12 cellular contexts compared by ENCODE assay signal in the genomic region with DNA sequence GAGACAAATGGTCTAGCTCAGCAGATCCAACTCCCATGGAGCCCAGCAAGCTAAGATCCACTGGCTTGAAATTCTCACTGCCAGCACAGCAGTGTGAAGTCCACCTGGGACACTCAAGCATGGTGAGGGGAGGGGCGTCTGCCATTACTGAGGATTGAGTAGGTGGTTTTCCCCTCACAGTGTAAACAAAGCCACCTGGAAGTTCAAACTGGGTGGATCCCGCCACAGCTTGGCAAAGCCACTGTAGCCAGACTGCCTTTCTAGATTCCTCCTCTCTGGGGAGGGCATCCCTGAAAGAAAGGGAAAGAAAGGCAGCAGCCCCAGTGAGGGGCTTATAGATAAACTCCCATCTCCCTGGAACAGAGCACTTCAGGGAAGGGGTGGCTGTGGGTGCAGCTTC. TPM values are rescaled to one million over a fixed set of nuclear protein-coding genes. Genes with fewer than 3 reads are reported as not detected.
A peak's percentile ranks its signal among the peaks of the same experiment; 100 is the strongest.
DNase-seq lines count a peak whose midpoint lies in the region; ATAC-seq, FAIRE-seq and TF ChIP-seq lines count a peak whose summit lies in the region.
"Not testable (repeated sequence)": the region's sequence is repeated elsewhere in the genome, so short reads cannot be mapped to it uniquely, and the experiment has no call there.
"Had no signal": no experiment of that assay in that cellular context is flagged by ENCODE, and none has a peak within 500 bp of the region (broad histone marks: within the 10 kb centered on the region; RNA-seq: fewer than 3 reads in every experiment).

No MANE protein-coding gene starts in this region.

- intact Hi-C loops in HepG2 (cut with micrococcal nuclease; ENCODE audit: unreplicated experiment) = not testable (repeated sequence)

- not testable (repeated sequence) for H3K4me3 ChIP-seq in HepG2 (replicated peaks in 1 of 3; ENCODE audit: insufficient read depth in 1 of 3, low read depth in 2 of 3, low read length in 3 of 3)

- CTCF ChIA-PET in HepG2 (lab: Yijun Ruan, JAX; ENCODE audit: low intra/inter-chr PET ratio, low total read pairs) = not testable (repeated sequence)

- not testable (repeated sequence) for TF ChIP-seq CTCF in HepG2 (CRISPR knock-in tag; IDR thresholded peaks at IDR 0.05)

- not testable (repeated sequence) for ATAC-seq in HepG2

- H2AFZ ChIP-seq in HepG2 (ENCODE audit: low read length) = not testable (repeated sequence)

- not testable (repeated sequence) for H3K9me3 ChIP-seq in HepG2 (ENCODE audit: low read length)

- H3K27ac ChIP-seq in HepG2 (ENCODE audit: extremely low read length, insufficient read depth, low read length) = not testable (repeated sequence)

- peaks cover 12 to 24% of the 10 kb centered on the region in 2 experiments for H3K36me3 ChIP-seq in HepG2 (replicated peaks in 1 of 2; ENCODE audit: control insufficient read depth in 1 of 2, insufficient read depth in 2 of 2, low read length in 2 of 2)

- not testable (repeated sequence) for H4K20me1 ChIP-seq in HepG2 (ENCODE audit: insufficient read depth, low read length)

- POLR2A ChIA-PET in HepG2 (lab: Yijun Ruan, JAX) = interaction anchor here (1.3 to 1.4 kb wide), 3 partner anchors 15 to 60 kb away, joined by 3 to 6 read pairs (median 5); no protein-coding TSS in a partner anchor

- in situ Hi-C loops in HepG2 (cut with HindIII; ENCODE audit: extremely low pct_ligation_motif_present, low pct_unique_long_range_greater_than_20kb) = loop anchor here (25.0 kb wide), 1 partner anchor 293 kb away; the partner anchor contains the start of genes C1QTNF9B and MIPEP

- not testable (repeated sequence) for BruUV-seq in HepG2 (replicated peaks; lab: Mats Ljungman, UMichigan)

- not testable (repeated sequence) for TF ChIP-seq EP300 in HepG2 (IDR thresholded peaks at IDR 0.05; ENCODE audit: low read depth in 2 of 2, low read length in 2 of 2); HepG2 (CRISPR knock-in tag; IDR thresholded peaks at IDR 0.05; ENCODE audit: borderline replicate concordance)

- not testable (repeated sequence) for FAIRE-seq in HepG2 (lab: Jason Lieb, UNC)

- DNase-seq in COLO668 (lab: John Stamatoyannopoulos, UW; ENCODE audit: unreplicated experiment) (peak; percentile 41), DMS53 (lab: John Stamatoyannopoulos, UW) (peak; percentile 15), NCI-H2171 treated with DMSO at 0.1 percent for 48 hours (lab: John Stamatoyannopoulos, UW) (peak; percentile 19), NCI-H69 (lab: John Stamatoyannopoulos, UW) (peak; percentile 68), NCI-H748 (lab: John Stamatoyannopoulos, UW; ENCODE audit: unreplicated experiment) (peak; percentile 40)
- not testable (repeated sequence) for DNase-seq in HepG2 (ENCODE audit: low spot score)

- not testable (repeated sequence) for TF ChIP-seq RAD21 in HepG2 (CRISPR knock-in tag; IDR thresholded peaks at IDR 0.05)

- 79% methylated on average over 2 of the region's 2 CpGs for WGBS in HepG2 (ENCODE audit: low lambda C conversion rate)

- TF ChIP-seq POLR2A in HepG2 (IDR thresholded peaks at IDR 0.05; ENCODE audit: insufficient read depth in 1 of 2, low read depth in 2 of 2, low read length in 2 of 2) = not testable (repeated sequence)

- not testable (repeated sequence) for H3K27me3 ChIP-seq in HepG2 (ENCODE audit: control insufficient read depth in 1 of 2, insufficient read depth in 2 of 2, low read length in 2 of 2)

- H3K9ac ChIP-seq in HepG2 (ENCODE audit: insufficient read depth, low read depth, low read length) = not testable (repeated sequence)

- not testable (repeated sequence) for H3K4me2 ChIP-seq in HepG2 (ENCODE audit: low read depth, low read length)

- H3K79me2 ChIP-seq in HepG2 (ENCODE audit: insufficient read depth, low read length) = not testable (repeated sequence)

- peaks cover 42% of the 10 kb centered on the region for H3K4me1 ChIP-seq in HepG2 (ENCODE audit: insufficient read depth, low read length)

TF ChIP-seq in HepG2, 621 proteins besides CTCF, POLR2A, EP300 and RAD21:
- not testable (repeated sequence) for TF ChIP-seq SOX6, FOXA1 (IDR thresholded peaks at IDR 0.05)
- TF ChIP-seq SOX6 (CRISPR knock-in tag; IDR thresholded peaks at IDR 0.05) = 0 out of 2 replicates have a peak, but pooled peaks have one; percentile 14
- TF ChIP-seq FOXA1 (CRISPR knock-in tag; IDR thresholded peaks at IDR 0.05) = 0 out of 2 replicates have a peak, but pooled peaks have one; percentile 33
- TF ChIP-seq, protein P1, sequence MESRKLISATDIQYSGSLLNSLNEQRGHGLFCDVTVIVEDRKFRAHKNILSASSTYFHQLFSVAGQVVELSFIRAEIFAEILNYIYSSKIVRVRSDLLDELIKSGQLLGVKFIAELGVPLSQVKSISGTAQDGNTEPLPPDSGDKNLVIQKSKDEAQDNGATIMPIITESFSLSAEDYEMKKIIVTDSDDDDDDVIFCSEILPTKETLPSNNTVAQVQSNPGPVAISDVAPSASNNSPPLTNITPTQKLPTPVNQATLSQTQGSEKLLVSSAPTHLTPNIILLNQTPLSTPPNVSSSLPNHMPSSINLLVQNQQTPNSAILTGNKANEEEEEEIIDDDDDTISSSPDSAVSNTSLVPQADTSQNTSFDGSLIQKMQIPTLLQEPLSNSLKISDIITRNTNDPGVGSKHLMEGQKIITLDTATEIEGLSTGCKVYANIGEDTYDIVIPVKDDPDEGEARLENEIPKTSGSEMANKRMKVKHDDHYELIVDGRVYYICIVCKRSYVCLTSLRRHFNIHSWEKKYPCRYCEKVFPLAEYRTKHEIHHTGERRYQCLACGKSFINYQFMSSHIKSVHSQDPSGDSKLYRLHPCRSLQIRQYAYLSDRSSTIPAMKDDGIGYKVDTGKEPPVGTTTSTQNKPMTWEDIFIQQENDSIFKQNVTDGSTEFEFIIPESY (CRISPR knock-in tag; IDR thresholded peaks at IDR 0.05) = peak; percentile 53; the same call in 1 of the 2 replicates
- peak; percentile 84; the same call in 1 of the 2 replicates for TF ChIP-seq HOXD1 (CRISPR knock-in tag; IDR thresholded peaks at IDR 0.05)

RNA-seq across cellular contexts. Expression of gene TNFRSF19, which starts 24.1 kb away (rescaled TPM):
- 47.7 and 77.7 TPM in 2 replicates for total RNA-seq in HepG2 (2016; rRNA removed; fragmentation: Illumina TruSeq; extraction: Trizol)
- 7.7 and 8.2 TPM in 2 replicates for total RNA-seq in HepG2 (2016; cell fraction: cytosol; rRNA removed; fragmentation: Illumina TruSeq; extraction: Trizol; ENCODE audit: low read depth)
- 48.1 and 76.8 TPM in 2 replicates for total RNA-seq in HepG2 (2016; cell fraction: insoluble cytoplasmic fraction; rRNA removed; fragmentation: Illumina TruSeq; extraction: Trizol)
- total RNA-seq in HepG2 (2016; cell fraction: membrane; rRNA removed; fragmentation: Illumina TruSeq; extraction: Trizol) = 25.2 and 27.9 TPM in 2 replicates
- total RNA-seq in HepG2 (2016; cell fraction: nucleus; rRNA removed; fragmentation: Illumina TruSeq; extraction: Trizol) = 84.2 and 94.2 TPM in 2 replicates
- polyA plus RNA-seq in HepG2 (2011; rRNA removed) = 38.9 and 75.3 TPM in 2 replicates
- polyA plus RNA-seq in HepG2 (2011; cell fraction: cytosol; rRNA removed) = 37.4 and 45.8 TPM in 2 replicates
- 30.8 and 50.6 TPM in 2 replicates for polyA plus RNA-seq in HepG2 (2011; cell fraction: nucleus; rRNA removed)
- 25.9 and 27.9 TPM in 2 replicates for polyA plus RNA-seq in HepG2 (2012)
- 2.9 TPM in 2 replicates for polyA plus RNA-seq in HepG2 (2016; cell fraction: cytosol; fragmentation: Illumina TruSeq; extraction: Trizol; ENCODE audit: low read depth)
- 35.7 and 36.2 TPM in 2 replicates for polyA plus RNA-seq in HepG2 (2016; cell fraction: insoluble cytoplasmic fraction; fragmentation: Illumina TruSeq; extraction: Trizol; ENCODE audit: low read depth)
- 9.9 and 10.1 TPM in 2 replicates for polyA plus RNA-seq in HepG2 (2016; cell fraction: membrane; fragmentation: Illumina TruSeq; extraction: Trizol; ENCODE audit: low read depth)
- polyA plus RNA-seq in HepG2 (2016; cell fraction: nucleus; fragmentation: Illumina TruSeq; extraction: Trizol; ENCODE audit: insufficient read depth, low read depth) = 95.3 and 95.9 TPM in 2 replicates
- polyA minus RNA-seq in HepG2 (2011; rRNA and poly(A)+ RNA removed; ENCODE audit: low replicate concordance) = 0.05 and 162 TPM in 2 replicates
- polyA minus RNA-seq in HepG2 (2011; cell fraction: cytosol; rRNA and poly(A)+ RNA removed) = 40.8 and 64.9 TPM in 2 replicates
- 47.0 and 73.8 TPM in 2 replicates for polyA minus RNA-seq in HepG2 (2011; cell fraction: nucleus; rRNA and poly(A)+ RNA removed)
- total RNA-seq: B cell; CD4-positive, alpha-beta memory T cell; CD4-positive, alpha-beta T cell; CD8-positive, alpha-beta memory T cell; CD8-positive, alpha-beta T cell; G401 had no signal
- polyA plus RNA-seq: CD8-positive, alpha-beta memory T cell had no signal
